ENCODE assay signal across 10 cellular contexts in genomic region chr3:11095932-11096265, GRCh38. TPM values are rescaled to one million over a fixed set of nuclear protein-coding genes. Genes with fewer than 3 reads are reported as not detected.
DNase-seq lines count a peak whose midpoint lies in the region; TF ChIP-seq lines count a peak whose summit lies in the region.
"Had no signal": no experiment of that assay in that cellular context is flagged by ENCODE, and none has a peak within 500 bp of the region (broad histone marks: within the 10 kb centered on the region; RNA-seq: fewer than 3 reads in every experiment).

No MANE protein-coding gene starts in this region.

- H3K27me3 Mint-ChIP-seq in HFFc6 (ENCODE audit: insufficient read depth) = no peaks in the 10 kb centered on the region; the same call in none of the 2 replicates
- peaks cover 13% of the 10 kb centered on the region for H3K27me3 Mint-ChIP-seq in brain

- H3K4me1 Mint-ChIP-seq in HFFc6 (ENCODE audit: low read depth) (peaks cover 32% of the 10 kb centered on the region), brain (peaks cover 6% of the 10 kb centered on the region)

- no peak overlapping the region for H3K4me3 ChIP-seq in HAP-1

- peak; percentile 52 for DNase-seq in 8988T
- no peak for DNase-seq in HFFc6
- peak; percentile 34 for DNase-seq in iris pigment epithelial cell (ENCODE audit: low read depth)
- DNase-seq in hepatic stellate cell (ENCODE audit: low spot score) = no peak
- no peak for DNase-seq in HAP-1 (ENCODE audit: low spot score in 2 of 2)
- no peak for DNase-seq in activated naive CD4-positive, alpha-beta T cell treated with anti-CD3 and anti-CD28 coated beads, Interleukin-2, amount 50 U/mL, for 16 hours
- no peak for DNase-seq in HUDEP-2 (lab: John Stamatoyannopoulos, UW; ENCODE audit: unreplicated experiment in 76 of 76)
- DNase-seq: CD8-positive, alpha-beta memory T cell; NCI-H1930 had no signal

- no peaks in the 10 kb centered on the region for H3K4me1 ChIP-seq in HAP-1

- no peaks in the 10 kb centered on the region for H3K36me3 ChIP-seq in HAP-1 (replicated peaks)

- H3K9me3 Mint-ChIP-seq in HFFc6 = no peaks in the 10 kb centered on the region
- H3K9me3 Mint-ChIP-seq in brain = peaks cover 0 to 4% (median under 1%) of the 10 kb centered on the region in 5 experiments

- no peaks in the 10 kb centered on the region for H3K9me3 ChIP-seq in HAP-1

- TF ChIP-seq CTCF in HFFc6 (IDR thresholded peaks at IDR 0.05) (peak; percentile 40; the same call in 1 of the 2 replicates), brain (conservative IDR thresholded peaks at IDR 0.05) (no peak)

- H3K27ac Mint-ChIP-seq in HFFc6 = peak overlapping the region; percentile 91
- peak overlapping the region in 2 of 5 experiments; percentile 79 to 82 for H3K27ac Mint-ChIP-seq in brain

- H3K36me3 Mint-ChIP-seq in HFFc6 (ENCODE audit: low read depth) (no peaks in the 10 kb centered on the region), brain (no peaks in the 10 kb centered on the region)
- H3K36me3 Mint-ChIP-seq: CD8-positive, alpha-beta memory T cell had no signal

- in situ Hi-C loops in HAP-1 (cut with MboI; ENCODE audit: low sequenced_read_pairs) = no loop called here

- H3K4me3 Mint-ChIP-seq in HFFc6 (peak overlapping the region; percentile 89), brain (peak overlapping the region in 3 of 5 experiments; percentile 26 to 69 (median 68))

- H3K27me3 ChIP-seq in HAP-1 (ENCODE audit: low read depth) = no peaks in the 10 kb centered on the region

RNA-seq across cellular contexts. Expression of gene HRH1, which starts 58.4 kb away (rescaled TPM):
- total RNA-seq in HFFc6 (2021; fragmentation: NEBNext Ultra II Directional; extraction: Animal tissue kit (Norgen Biotek cat#: 25700)) = 1 to 10 TPM; 4.9 to 8.4 (median 6.4) TPM
- polyA plus RNA-seq in brain (ENCODE audit: insufficient read depth, low read depth, low replicate concordance) = 1.3 TPM
- polyA plus RNA-seq: CD8-positive, alpha-beta memory T cell had no signal

Comparison
In these comparisons a context has a peak if more than half of its experiments do, and no peak if none do; other contexts are left out.
1. DNase-seq: peak in 8988T (single experiment) and iris pigment epithelial cell (single experiment); none in HFFc6 (single experiment), hepatic stellate cell (single experiment), HAP-1 (0 of 2), activated naive CD4-positive, alpha-beta T cell treated with anti-CD3 and anti-CD28 coated beads, Interleukin-2, amount 50 U/mL, for 16 hours (single experiment) and HUDEP-2 (0 of 76).